ENCODE assay signal across 2 cellular contexts in the genomic region with DNA sequence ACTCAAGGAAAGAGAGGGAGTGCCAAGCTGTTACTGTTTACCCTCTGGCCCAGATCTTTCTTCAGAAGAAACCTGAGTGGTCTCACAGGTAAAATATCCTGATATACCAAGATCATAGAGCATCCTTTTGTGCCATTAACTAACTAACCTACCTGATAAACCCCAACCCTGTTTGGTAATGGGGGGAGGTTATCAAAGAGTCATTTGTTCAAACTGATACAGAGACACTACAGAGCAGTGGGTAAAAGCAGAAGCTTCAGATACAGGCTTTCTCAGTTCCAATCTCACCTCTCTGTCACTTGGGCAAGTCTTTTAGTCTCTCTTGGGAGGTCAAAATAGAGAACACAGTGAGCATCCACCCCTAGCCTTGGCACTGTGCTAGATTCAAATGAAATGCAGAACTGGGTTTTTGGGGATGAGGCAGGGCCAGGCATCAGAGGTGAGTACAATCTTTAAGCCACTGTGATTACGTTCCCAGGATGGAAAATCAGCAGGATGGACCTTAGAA. TPM values are rescaled to one million over a fixed set of nuclear protein-coding genes. Genes with fewer than 3 reads are reported as not detected.
"Had no signal": no experiment of that assay in that cellular context is flagged by ENCODE, and none has a peak within 500 bp of the region (broad histone marks: within the 10 kb centered on the region; RNA-seq: fewer than 3 reads in every experiment).

A gene (plus strand): TSS at position 51 of the 508 bp plus-strand sequence. CDS start 1,216 bp downstream, outside the sequence.

RNA-seq across cellular contexts. Expression of the gene that starts here (rescaled TPM):
- total RNA-seq: G401, GM12878 had no signal
- polyA plus RNA-seq: GM12878 had no signal
